In genomic region chr3:99537416-99537815, GRCh38 we compare ENCODE assay signal across 19 cellular contexts.
DNase-seq lines count a peak whose midpoint lies in the region; ATAC-seq and TF ChIP-seq lines count a peak whose summit lies in the region.
"Had no signal": no experiment of that assay in that cellular context is flagged by ENCODE, and none has a peak within 500 bp of the region (broad histone marks: within the 10 kb centered on the region; RNA-seq: fewer than 3 reads in every experiment).

No MANE protein-coding gene starts in this region.

- no peaks in the 10 kb centered on the region for H3K79me1 ChIP-seq in H9 (ENCODE audit: insufficient read depth, low read depth, low read length, poor library complexity, severe bottlenecking)

- H3K56ac ChIP-seq in H9 (ENCODE audit: insufficient read length, low read depth, low read length) = no peak overlapping the region

- DNase-seq in H9 = no peak
- DNase-seq in adipocyte (ENCODE audit: low read depth) = no peak
- no peak for DNase-seq in right atrium auricular region (ENCODE audit: low spot score)
- DNase-seq in osteocyte (ENCODE audit: extremely low spot score, unreplicated experiment) = no peak
- DNase-seq in nephron progenitor cell = no peak
- DNase-seq in natural killer cell treated with Interleukin-12 subunit alpha and Interleukin-12 subunit beta and Interleukin-15 and Interleukin-18, amount 100 ng/mL, for 72 hours (ENCODE audit: low spot score) = no peak
- no peak for DNase-seq in A172 (ENCODE audit: low spot score)
- DNase-seq: Caco-2, GM23248, NCI-H1417 treated with DMSO at 0.1 percent for 48 hours, NCI-H2029, NCI-H510A, NCI-H82, Peyer's patch, SIG-M5 had no signal

- no peak overlapping the region for H2AK5ac ChIP-seq in H9 (ENCODE audit: insufficient read length, low read length)

- no peaks in the 10 kb centered on the region for H4K20me1 ChIP-seq in H9 (ENCODE audit: control insufficient read depth, insufficient read depth, insufficient read length)

- no peak overlapping the region for H4K8ac ChIP-seq in H9 (replicated peaks; ENCODE audit: insufficient read length, low read depth, low read length)

- no peaks in the 10 kb centered on the region for H3K9me3 ChIP-seq in H9 (ENCODE audit: control insufficient read depth, low read depth, low read length)
- H3K9me3 ChIP-seq in adipocyte (ENCODE audit: control insufficient read depth, low read length) = no peaks in the 10 kb centered on the region
- no peaks in the 10 kb centered on the region for H3K9me3 ChIP-seq in right atrium auricular region
- H3K9me3 ChIP-seq: A549, Caco-2, Peyer's patch had no signal

- no peak overlapping the region for H2BK5ac ChIP-seq in H9 (ENCODE audit: insufficient read length, low read length)

- H4K5ac ChIP-seq in H9 (ENCODE audit: insufficient read length, low read depth, low read length) = peak overlapping the region; percentile 41

- no peak overlapping the region for H3K4ac ChIP-seq in H9 (ENCODE audit: low read depth, low read length)

- H3K23ac ChIP-seq in H9 (ENCODE audit: insufficient read length, low read depth, low read length) = no peak overlapping the region

- no peak overlapping the region for H3K18ac ChIP-seq in H9 (ENCODE audit: insufficient read length, low read depth, low read length)

- H2BK12ac ChIP-seq in H9 (ENCODE audit: insufficient read length, low read depth, low read length) = no peak overlapping the region

- no peaks in the 10 kb centered on the region; a peak in 1 of 7 replicates for H3K36me3 Mint-ChIP-seq in H9 (ENCODE audit: insufficient read depth in 1 of 3, low read depth in 3 of 3)
- no peaks in the 10 kb centered on the region for H3K36me3 Mint-ChIP-seq in osteocyte (ENCODE audit: unreplicated experiment)
- no peaks in the 10 kb centered on the region for H3K36me3 Mint-ChIP-seq in nephron progenitor cell (ENCODE audit: low read depth)
- H3K36me3 Mint-ChIP-seq in natural killer cell treated with Interleukin-12 subunit alpha and Interleukin-12 subunit beta and Interleukin-15 and Interleukin-18, amount 100 ng/mL, for 72 hours = no peaks in the 10 kb centered on the region

- no peak overlapping the region for H2AFZ ChIP-seq in H9 (ENCODE audit: low read length)
- H2AFZ ChIP-seq: GM23248 had no signal

- H3K27me3 ChIP-seq in H9 (ENCODE audit: insufficient read depth, low read length) (no peaks in the 10 kb centered on the region), adipocyte (replicated peaks; ENCODE audit: control insufficient read depth, insufficient read depth, low read length) (no peaks in the 10 kb centered on the region), right atrium auricular region (no peaks in the 10 kb centered on the region)
- H3K27me3 ChIP-seq: Peyer's patch had no signal

- no peak overlapping the region for H2BK15ac ChIP-seq in H9 (ENCODE audit: low read depth, low read length)

- H3K27ac ChIP-seq in H9 (ENCODE audit: insufficient read length, low read depth, low read length) (no peak overlapping the region), right atrium auricular region (peak overlapping the region; percentile 5 to 9)
- H3K27ac ChIP-seq: A549, C4-2B, GM23248, Peyer's patch had no signal

- no peak overlapping the region for H3K14ac ChIP-seq in H9 (ENCODE audit: insufficient read depth, low read length)

- peaks cover 2 to 8% of the 10 kb centered on the region in 2 experiments; a peak in 3 of 4 replicates for H3K4me1 Mint-ChIP-seq in H9
- peaks cover 59% of the 10 kb centered on the region for H3K4me1 Mint-ChIP-seq in osteocyte (ENCODE audit: unreplicated experiment)
- no peaks in the 10 kb centered on the region for H3K4me1 Mint-ChIP-seq in nephron progenitor cell
- no peaks in the 10 kb centered on the region for H3K4me1 Mint-ChIP-seq in natural killer cell treated with Interleukin-12 subunit alpha and Interleukin-12 subunit beta and Interleukin-15 and Interleukin-18, amount 100 ng/mL, for 72 hours (ENCODE audit: low read depth in 2 of 2)

- H3K4me2 ChIP-seq in H9 (ENCODE audit: insufficient read depth, insufficient read length, low read length) = no peak overlapping the region
- H3K4me2 ChIP-seq: A549 had no signal

- H3K27me3 Mint-ChIP-seq in H9 (ENCODE audit: low read depth) = no peaks in the 10 kb centered on the region; the same call in 1 of the 2 replicates
- no peaks in the 10 kb centered on the region for H3K27me3 Mint-ChIP-seq in osteocyte (ENCODE audit: unreplicated experiment)
- no peaks in the 10 kb centered on the region for H3K27me3 Mint-ChIP-seq in nephron progenitor cell (ENCODE audit: low read depth, poor library complexity)
- no peaks in the 10 kb centered on the region for H3K27me3 Mint-ChIP-seq in natural killer cell treated with Interleukin-12 subunit alpha and Interleukin-12 subunit beta and Interleukin-15 and Interleukin-18, amount 100 ng/mL, for 72 hours

- H3K36me3 ChIP-seq in adipocyte (ENCODE audit: control insufficient read depth, insufficient read depth, low read length, severe bottlenecking) = no peaks in the 10 kb centered on the region
- H3K36me3 ChIP-seq in right atrium auricular region = no peaks in the 10 kb centered on the region
- H3K36me3 ChIP-seq: Peyer's patch had no signal

- no peak for ATAC-seq in natural killer cell treated with Interleukin-12 subunit alpha and Interleukin-12 subunit beta and Interleukin-15 and Interleukin-18, amount 100 ng/mL, for 72 hours
- no peak for ATAC-seq in HG03135 (IDR thresholded peaks at IDR 0.05; ENCODE audit: unreplicated experiment)
- ATAC-seq: A549, HepG2 had no signal

- no peaks in the 10 kb centered on the region; the same call in 1 of the 2 replicates for H3K4me1 ChIP-seq in H9 (ENCODE audit: insufficient read depth, low read length)
- H3K4me1 ChIP-seq in adipocyte (ENCODE audit: control insufficient read depth, insufficient read depth, low read length) = peaks cover 31% of the 10 kb centered on the region
- H3K4me1 ChIP-seq in right atrium auricular region = peaks cover 0 to 8% of the 10 kb centered on the region in 2 donors
- H3K4me1 ChIP-seq: A549, Caco-2, Peyer's patch had no signal

- H3K9ac ChIP-seq in H9 (ENCODE audit: extremely low read depth, insufficient read length, low read length) = no peak overlapping the region
- H3K9ac ChIP-seq in adipocyte (ENCODE audit: low read length) = peak overlapping the region; percentile 11
- H3K9ac ChIP-seq: GM23248 had no signal

- WGBS in H9 (ENCODE audit: extremely low coverage, insufficient read length, low lambda C conversion rate) = no CpG with 5 or more reads among the region's 4 CpGs

- H2BK20ac ChIP-seq in H9 (ENCODE audit: low read depth, low read length, poor library complexity, severe bottlenecking) = no peak overlapping the region

- H3K9me3 Mint-ChIP-seq in H9 (no peaks in the 10 kb centered on the region; a peak in 1 of 5 replicates), osteocyte (ENCODE audit: unreplicated experiment) (no peaks in the 10 kb centered on the region), nephron progenitor cell (no peaks in the 10 kb centered on the region)
- peaks cover 3% of the 10 kb centered on the region for H3K9me3 Mint-ChIP-seq in natural killer cell treated with Interleukin-12 subunit alpha and Interleukin-12 subunit beta and Interleukin-15 and Interleukin-18, amount 100 ng/mL, for 72 hours

- H3K4me3 Mint-ChIP-seq in H9 (no peak overlapping the region), osteocyte (ENCODE audit: unreplicated experiment) (no peak overlapping the region), nephron progenitor cell (no peak overlapping the region)
- H3K4me3 Mint-ChIP-seq in natural killer cell treated with Interleukin-12 subunit alpha and Interleukin-12 subunit beta and Interleukin-15 and Interleukin-18, amount 100 ng/mL, for 72 hours = no peak overlapping the region

- H3K27ac Mint-ChIP-seq in H9 = peak overlapping the region in 1 of 3 experiments; percentile 74; a peak in 1 of 7 replicates
- peak overlapping the region; percentile 91 for H3K27ac Mint-ChIP-seq in osteocyte (ENCODE audit: unreplicated experiment)
- H3K27ac Mint-ChIP-seq in nephron progenitor cell = no peak overlapping the region
- no peak overlapping the region for H3K27ac Mint-ChIP-seq in natural killer cell treated with Interleukin-12 subunit alpha and Interleukin-12 subunit beta and Interleukin-15 and Interleukin-18, amount 100 ng/mL, for 72 hours

- no peaks in the 10 kb centered on the region for H3K23me2 ChIP-seq in H9 (ENCODE audit: insufficient read length, low read depth, low read length, poor library complexity, severe bottlenecking)

- H3K79me2 ChIP-seq in H9 (ENCODE audit: insufficient read depth, low read length) = no peaks in the 10 kb centered on the region

- no peak overlapping the region for H4K91ac ChIP-seq in H9 (ENCODE audit: insufficient read length, low read depth, low read length)

- H3T11ph ChIP-seq in H9 (ENCODE audit: low read length) = no peak overlapping the region

- no peak overlapping the region for H2BK120ac ChIP-seq in H9 (ENCODE audit: low read depth, low read length, poor library complexity, severe bottlenecking)

- H3K4me3 ChIP-seq in adipocyte (ENCODE audit: low read length) (no peak overlapping the region), right atrium auricular region (no peak overlapping the region)
- H3K4me3 ChIP-seq: A549, GM23248, Peyer's patch had no signal

- TF ChIP-seq CTCF in H9 (conservative IDR thresholded peaks at IDR 0.05) (no peak), right atrium auricular region (IDR thresholded peaks at IDR 0.05) (no peak), osteocyte (IDR thresholded peaks at IDR 0.05) (no peak), nephron progenitor cell (IDR thresholded peaks at IDR 0.05) (no peak)
